In the genomic region with DNA sequence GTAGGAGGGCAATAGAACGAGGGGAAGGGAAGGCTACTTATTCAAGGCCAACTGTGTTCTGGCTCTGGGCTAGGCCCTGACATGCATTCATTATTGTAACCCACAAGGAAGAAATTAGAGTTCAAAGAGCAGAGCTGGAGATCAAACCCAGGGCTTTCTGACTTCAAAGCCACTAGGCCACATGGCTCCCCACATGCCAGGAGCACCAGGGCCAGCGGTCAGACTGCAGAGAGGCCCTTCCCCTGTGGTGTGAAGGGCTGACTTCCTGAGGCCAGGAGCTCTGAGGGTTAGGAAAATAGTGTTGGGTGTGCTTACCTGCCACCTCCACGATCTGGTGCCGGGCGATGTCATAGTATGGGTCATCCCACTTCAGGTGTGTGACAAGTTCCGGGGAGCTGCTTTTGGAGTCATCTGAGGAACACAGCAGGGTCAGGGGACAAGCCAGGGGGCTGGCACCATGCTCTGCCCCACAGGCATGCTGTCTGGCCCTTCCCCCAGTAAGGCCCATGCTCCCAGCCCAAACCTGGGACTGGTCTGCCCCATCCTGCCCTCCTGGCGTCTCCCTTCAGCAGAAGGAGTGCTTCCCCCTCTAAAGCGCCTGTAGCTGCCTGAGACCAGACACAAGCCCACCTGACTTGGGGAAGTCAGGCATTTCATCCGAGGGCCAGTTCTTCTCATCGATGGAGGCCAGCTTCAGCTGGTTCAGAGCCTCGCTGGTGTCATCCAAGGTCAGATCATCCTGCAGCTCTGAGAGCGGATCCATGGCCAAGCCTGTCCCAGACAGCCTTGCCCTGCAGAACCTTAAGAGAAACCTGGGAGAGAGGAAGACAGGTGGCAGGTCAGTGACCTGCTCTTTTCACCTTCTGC, we compare ENCODE assay signal across 20 cellular contexts. TPM values are rescaled to one million over a fixed set of nuclear protein-coding genes. Genes with fewer than 3 reads are reported as not detected.
A peak's percentile ranks its signal among the peaks of the same experiment; 100 is the strongest.
DNase-seq lines count a peak whose midpoint lies in the region; ATAC-seq, FAIRE-seq and TF ChIP-seq lines count a peak whose summit lies in the region.
"Had no signal": no experiment of that assay in that cellular context is flagged by ENCODE, and none has a peak within 500 bp of the region (broad histone marks: within the 10 kb centered on the region; RNA-seq: fewer than 3 reads in every experiment).

No MANE protein-coding gene starts in this region.

- no peak overlapping the region for H3K4me2 ChIP-seq in BLaER1 treated with 17β-estradiol and CSF1 and Interleukin-3, amounts not matched to agents 10 nM and 100 nM
- H3K4me2 ChIP-seq in SK-N-SH, result no peak overlapping the region

- POLR2A ChIA-PET in RWPE1 (lab: Yijun Ruan, JAX; ENCODE audit: low non-redundant PET) (interaction anchor here (0.7 kb wide), 1 partner anchor 62 kb away, joined by 3 read pairs; no protein-coding TSS in a partner anchor), SK-N-SH (lab: Yijun Ruan, JAX) (interaction anchor here (0.5 to 0.6 kb wide), 2 partner anchors 808 to 831 kb away, joined by 3 read pairs; no protein-coding TSS in a partner anchor)

- FAIRE-seq in GM12892 (lab: Jason Lieb, UNC), result no peak
- FAIRE-seq: bronchial epithelial cell, GM19239, small intestine had no signal

- TF ChIP-seq CTCF in RWPE1 (conservative IDR thresholded peaks at IDR 0.05; ENCODE audit: low read depth), result no peak
- TF ChIP-seq CTCF in gastrocnemius medialis (IDR thresholded peaks at IDR 0.05 in 4 of 5, conservative IDR thresholded peaks at IDR 0.05 in 1 of 5), result no peak
- TF ChIP-seq CTCF in SK-N-SH (IDR thresholded peaks at IDR 0.05), result no peak

- peaks cover 42 to 74% (median 65%) of the 10 kb centered on the region in 11 experiments for H3K36me3 ChIP-seq in BLaER1 treated with 17β-estradiol and CSF1 and Interleukin-3, amounts not matched to agents 10 nM and 100 nM
- peaks cover 5 to 23% of the 10 kb centered on the region in 2 donors for H3K36me3 ChIP-seq in esophagus (ENCODE audit: control insufficient read depth in 2 of 2, insufficient read depth in 2 of 2, low read length in 1 of 2)
- H3K36me3 ChIP-seq in gastrocnemius medialis, result peaks cover 0 to 42% of the 10 kb centered on the region in 2 donors
- peaks cover 25 to 35% of the 10 kb centered on the region in 2 experiments for H3K36me3 ChIP-seq in SK-N-SH (replicated peaks in 1 of 2; ENCODE audit: control insufficient read depth in 1 of 2, insufficient read depth in 2 of 2, low read length in 1 of 2)

- DNase-seq in RWPE1 (ENCODE audit: low spot score) (no peak), gastrocnemius medialis (no peak), GM12892 (ENCODE audit: insufficient read length) (no peak), NCI-H2081 treated with DMSO at 0.1 percent for 48 hours (lab: John Stamatoyannopoulos, UW) (no peak), pons (ENCODE audit: low spot score) (no peak), SK-N-SH (no peak)
- DNase-seq: DMS153; mesendoderm; NCI-H1048; small intestine; stimulated activated naive CD4-positive, alpha-beta T cell; T-helper 1 cell had no signal

- ATAC-seq in gastrocnemius medialis, result peak; percentile 0 to 6

- H3F3A ChIP-seq in SK-N-SH (replicated peaks; ENCODE audit: insufficient read depth), result peaks cover 4% of the 10 kb centered on the region

- no peak for TF ChIP-seq EP300 in SK-N-SH (IDR thresholded peaks at IDR 0.05; ENCODE audit: borderline replicate concordance in 1 of 2, low read depth in 1 of 2, low read length in 1 of 2)

- no peaks in the 10 kb centered on the region for H3K9me2 ChIP-seq in SK-N-SH

- no peaks in the 10 kb centered on the region for H3K9me3 ChIP-seq in BLaER1 treated with 17β-estradiol and CSF1 and Interleukin-3, amounts not matched to agents 10 nM and 100 nM (replicated peaks in 1 of 11)
- H3K9me3 ChIP-seq in esophagus (ENCODE audit: control insufficient read depth in 2 of 2, insufficient read depth in 1 of 2, low read depth in 1 of 2, low read length in 1 of 2) (no peaks in the 10 kb centered on the region), gastrocnemius medialis (no peaks in the 10 kb centered on the region), SK-N-SH (no peaks in the 10 kb centered on the region)
- H3K9me3 ChIP-seq: neutrophil had no signal

- CTCF ChIA-PET in RWPE1 (lab: Yijun Ruan, JAX), result interaction anchor here (0.5 to 0.9 kb wide), 2 partner anchors 78 to 267 kb away, joined by 5 to 6 read pairs; a partner anchor contains a TSS
- CTCF ChIA-PET in SK-N-SH (lab: Yijun Ruan, JAX), result interaction anchor here (0.9 kb wide), 1 partner anchor 78 kb away, joined by 5 read pairs; a partner anchor contains a TSS

- intact Hi-C loops in gastrocnemius medialis (cut with DNase I; ENCODE audit: low total_unique reads), result loop anchor here (2.0 kb wide), 1 partner anchor 21 kb away; no protein-coding TSS in a partner anchor

- H3K4me3 ChIP-seq in BLaER1 treated with 17β-estradiol and CSF1 and Interleukin-3, amounts not matched to agents 10 nM and 100 nM, result no peak overlapping the region
- no peak overlapping the region for H3K4me3 ChIP-seq in esophagus (ENCODE audit: low read depth in 1 of 2, low read length in 2 of 2)
- no peak overlapping the region for H3K4me3 ChIP-seq in gastrocnemius medialis
- H3K4me3 ChIP-seq in SK-N-SH (ENCODE audit: low read depth in 2 of 2, low read length in 1 of 2), result no peak overlapping the region

- peak overlapping the region in 6 of 11 experiments; percentile 1 to 96 (median 21); a peak in 7 of 22 replicates for H3K27ac ChIP-seq in BLaER1 treated with 17β-estradiol and CSF1 and Interleukin-3, amounts not matched to agents 10 nM and 100 nM
- H3K27ac ChIP-seq in RWPE1 (peak overlapping the region; percentile 54), esophagus (ENCODE audit: low read depth in 2 of 2, low read length in 1 of 2) (peak overlapping the region; percentile 4 to 96), gastrocnemius medialis (peak overlapping the region; percentile 74 to 88 (median 77)), SK-N-SH (ENCODE audit: low read depth in 2 of 2, low read length in 1 of 2) (peak overlapping the region in 1 of 2 experiments; percentile 51; a peak in 2 of 4 replicates)
- H3K27ac ChIP-seq: neutrophil had no signal

- TF ChIP-seq POLR2A in gastrocnemius medialis (IDR thresholded peaks at IDR 0.05) (no peak), GM12892 (IDR thresholded peaks at IDR 0.05; ENCODE audit: low read depth, low read length) (no peak)

- no peak for TF ChIP-seq RAD21 in SK-N-SH (IDR thresholded peaks at IDR 0.05; ENCODE audit: low read length)

- no peak overlapping the region for H2AFZ ChIP-seq in SK-N-SH (ENCODE audit: low read depth)

- 87% methylated on average over 12 of the region's 12 CpGs for WGBS in esophagus, 2 donors
- 98% methylated on average over 6 of the region's 12 CpGs for WGBS in SK-N-SH (ENCODE audit: low lambda C conversion rate)

- H4K20me1 ChIP-seq in BLaER1 treated with 17β-estradiol and CSF1 and Interleukin-3, amounts not matched to agents 10 nM and 100 nM, result peaks cover 0 to 46% (median 14%) of the 10 kb centered on the region in 11 experiments; a peak in 9 of 22 replicates
- H4K20me1 ChIP-seq in SK-N-SH (ENCODE audit: insufficient read depth), result peaks cover 5% of the 10 kb centered on the region; the same call in 1 of the 2 replicates

- H3K27me3 ChIP-seq in BLaER1 treated with 17β-estradiol and CSF1 and Interleukin-3, amounts not matched to agents 10 nM and 100 nM, result no peaks in the 10 kb centered on the region
- H3K27me3 ChIP-seq in esophagus (ENCODE audit: control insufficient read depth in 1 of 2, insufficient read depth in 2 of 2, low read length in 2 of 2) (no peaks in the 10 kb centered on the region), gastrocnemius medialis (no peaks in the 10 kb centered on the region), SK-N-SH (ENCODE audit: insufficient read depth) (no peaks in the 10 kb centered on the region)
- H3K27me3 ChIP-seq: neutrophil had no signal

- in situ Hi-C loops in gastrocnemius medialis (cut with MboI; ENCODE audit: low sequenced_read_pairs in 4 of 4), result no loop called here

- H3K9ac ChIP-seq in BLaER1 treated with 17β-estradiol and CSF1 and Interleukin-3, amounts not matched to agents 10 nM and 100 nM, result peak overlapping the region in 8 of 11 experiments; percentile 1 to 56 (median 32); a peak in 8 of 22 replicates
- no peak overlapping the region for H3K9ac ChIP-seq in SK-N-SH

- H3K79me2 ChIP-seq in SK-N-SH (ENCODE audit: insufficient read depth), result peaks cover 44% of the 10 kb centered on the region

- peaks cover 14 to 33% (median 29%) of the 10 kb centered on the region in 10 experiments for H3K4me1 ChIP-seq in BLaER1 treated with 17β-estradiol and CSF1 and Interleukin-3, amounts not matched to agents 10 nM and 100 nM
- H3K4me1 ChIP-seq in esophagus (ENCODE audit: control insufficient read depth in 2 of 2, insufficient read depth in 2 of 2, low read length in 1 of 2), result peaks cover 9 to 25% of the 10 kb centered on the region in 2 donors
- peaks cover 50 to 56% of the 10 kb centered on the region in 2 donors for H3K4me1 ChIP-seq in gastrocnemius medialis
- H3K4me1 ChIP-seq in SK-N-SH (ENCODE audit: control insufficient read depth in 1 of 2, insufficient read depth in 2 of 2, low read depth in 1 of 2, low read length in 1 of 2), result peaks cover 11 to 33% of the 10 kb centered on the region in 2 experiments; a peak in 3 of 4 replicates

TF ChIP-seq in SK-N-SH, 30 proteins besides CTCF, POLR2A, EP300 and RAD21 (continues in another document):
- TF ChIP-seq, protein P1, sequence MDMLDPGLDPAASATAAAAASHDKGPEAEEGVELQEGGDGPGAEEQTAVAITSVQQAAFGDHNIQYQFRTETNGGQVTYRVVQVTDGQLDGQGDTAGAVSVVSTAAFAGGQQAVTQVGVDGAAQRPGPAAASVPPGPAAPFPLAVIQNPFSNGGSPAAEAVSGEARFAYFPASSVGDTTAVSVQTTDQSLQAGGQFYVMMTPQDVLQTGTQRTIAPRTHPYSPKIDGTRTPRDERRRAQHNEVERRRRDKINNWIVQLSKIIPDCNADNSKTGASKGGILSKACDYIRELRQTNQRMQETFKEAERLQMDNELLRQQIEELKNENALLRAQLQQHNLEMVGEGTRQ (IDR thresholded peaks at IDR 0.05; ENCODE audit: borderline replicate concordance, low read depth, low read length), result no peak

RNA-seq across cellular contexts. Expression of a gene that starts 4.8 kb away (rescaled TPM):
- 10 to 100 TPM; 27.3 to 33.8 TPM for polyA plus RNA-seq in esophagus
- total RNA-seq in gastrocnemius medialis, result 10 to 100 TPM; 11.1 to 34.8 (median 24.6) TPM
- 14.7 TPM for polyA plus RNA-seq in GM12892 (2012; ENCODE audit: missing spikeins)
- polyA plus RNA-seq in SK-N-SH (2012; rRNA removed), result 21.3 and 27.1 TPM in 2 replicates
- polyA plus RNA-seq in SK-N-SH (2012; cell fraction: cytosol; rRNA removed), result 15.1 and 19.6 TPM in 2 replicates
- polyA plus RNA-seq in SK-N-SH (2012; cell fraction: nucleus; rRNA removed), result 40.7 and 43.0 TPM in 2 replicates

RNA-seq across cellular contexts. Expression of a gene that starts 5.3 kb away (rescaled TPM):
- 1 to 10 TPM; 7.8 to 8.1 TPM for polyA plus RNA-seq in esophagus
- 10 to 100 TPM; 17.7 to 25.2 (median 19.3) TPM for total RNA-seq in gastrocnemius medialis
- polyA plus RNA-seq in GM12892 (2012; ENCODE audit: missing spikeins), result 5.1 TPM
- 5.9 and 7.1 TPM in 2 replicates for polyA plus RNA-seq in SK-N-SH (2012; rRNA removed)
- polyA plus RNA-seq in SK-N-SH (2012; cell fraction: cytosol; rRNA removed), result 3.7 and 5.4 TPM in 2 replicates
- polyA plus RNA-seq in SK-N-SH (2012; cell fraction: nucleus; rRNA removed), result 19.3 and 23.1 TPM in 2 replicates

RNA-seq across cellular contexts. Expression of a gene that starts 23.4 kb away (rescaled TPM):
- polyA plus RNA-seq in esophagus (under 1 TPM in 1 of 2 donors, not detected in 1; 0.04 TPM), SK-N-SH (2012; rRNA removed) (0.07 TPM in 1 of 2 replicates, not detected in the other)
- total RNA-seq in gastrocnemius medialis, result 1 to 10 TPM in 2 of 4 donors, not detected in 2; 1.4 to 3.0 TPM
- not detected for polyA plus RNA-seq in GM12892 (2012; ENCODE audit: missing spikeins)
- not detected in 2 replicates for polyA plus RNA-seq in SK-N-SH (2012; cell fraction: cytosol; rRNA removed)
- polyA plus RNA-seq in SK-N-SH (2012; cell fraction: nucleus; rRNA removed), result 0.04 TPM in 1 of 2 replicates, not detected in the other
- total RNA-seq: activated CD8-positive, alpha-beta memory T cell treated with anti-CD3 and anti-CD28 coated beads for 36 hours; glomerular endothelial cell; RPMI7951 had no signal
